Comparison of ENCODE assay signal across 16 cellular contexts in genomic region chr5:116502616-116503015, GRCh38.
DNase-seq lines count a peak whose midpoint lies in the region; ATAC-seq and TF ChIP-seq lines count a peak whose summit lies in the region.
"Had no signal": no experiment of that assay in that cellular context is flagged by ENCODE, and none has a peak within 500 bp of the region (broad histone marks: within the 10 kb centered on the region; RNA-seq: fewer than 3 reads in every experiment).

No MANE protein-coding gene starts in this region.

- no peak overlapping the region for H3K9ac ChIP-seq in muscle layer of colon (ENCODE audit: low read length)

- H3K9me3 ChIP-seq in muscle layer of colon (ENCODE audit: low read length), result no peaks in the 10 kb centered on the region
- H3K9me3 ChIP-seq: HAP-1, tibial artery had no signal

- peaks cover 51% of the 10 kb centered on the region for H3K4me1 ChIP-seq in muscle layer of colon (ENCODE audit: insufficient read depth, low read length)

- ATAC-seq in left ventricle myocardium superior (peak; percentile 27), Right ventricle myocardium inferior (no peak)
- no peak for ATAC-seq in activated T-cell treated with anti-CD3 and anti-CD28 coated beads, Interleukin-2, amount 50 U/mL, for 4 hours
- ATAC-seq: natural killer cell treated with Interleukin-12 subunit alpha and Interleukin-12 subunit beta and Interleukin-15 and Interleukin-18, amount 100 ng/mL, for 72 hours had no signal

- H3K27ac ChIP-seq in muscle layer of colon (ENCODE audit: low read depth, low read length), result peak overlapping the region; percentile 5
- H3K27ac ChIP-seq: tibial artery had no signal

- DNase-seq in left ventricle myocardium superior (no peak), Right ventricle myocardium inferior (ENCODE audit: missing footprints) (no peak), chondrocyte (ENCODE audit: low spot score) (no peak), epidermal melanocyte (ENCODE audit: insufficient read length, low spot score) (no peak), GM13977 (ENCODE audit: low spot score) (no peak), mucosa of gallbladder (ENCODE audit: low spot score) (no peak)
- DNase-seq in activated T-cell treated with anti-CD3 and anti-CD28 coated beads, Interleukin-2, amount 50 U/mL, for 4 hours, result no peak
- DNase-seq: activated CD4-positive, alpha-beta T cell treated with anti-CD3 and anti-CD28 coated beads, Interleukin-2, amount 10 ng/mL, durations not matched to agents 24 days and 14 days; COR-L47; glutamatergic neuron; kidney; T-helper 2 cell; tibial artery had no signal

- H3K27ac Mint-ChIP-seq in chondrocyte (ENCODE audit: unreplicated experiment), result peak overlapping the region; percentile 22
- H3K27ac Mint-ChIP-seq: activated CD4-positive, alpha-beta T cell treated with anti-CD3 and anti-CD28 coated beads, Interleukin-2, amount 10 ng/mL, durations not matched to agents 24 days and 14 days; natural killer cell treated with Interleukin-12 subunit alpha and Interleukin-12 subunit beta and Interleukin-15 and Interleukin-18, amount 100 ng/mL, for 72 hours had no signal

- H3K9me3 Mint-ChIP-seq in chondrocyte (ENCODE audit: low read depth), result no peaks in the 10 kb centered on the region
- H3K9me3 Mint-ChIP-seq in activated T-cell treated with anti-CD3 and anti-CD28 coated beads, Interleukin-2, amount 50 U/mL, for 4 hours, result no peaks in the 10 kb centered on the region
- H3K9me3 Mint-ChIP-seq: activated CD4-positive, alpha-beta T cell treated with anti-CD3 and anti-CD28 coated beads, Interleukin-2, amount 10 ng/mL, durations not matched to agents 24 days and 14 days; natural killer cell treated with Interleukin-12 subunit alpha and Interleukin-12 subunit beta and Interleukin-15 and Interleukin-18, amount 100 ng/mL, for 72 hours had no signal

- no peaks in the 10 kb centered on the region for H3K36me3 ChIP-seq in muscle layer of colon (ENCODE audit: insufficient read depth, low read length)

- H3K27me3 ChIP-seq in muscle layer of colon (ENCODE audit: control insufficient read depth in 1 of 2, insufficient read depth in 2 of 2, low read length in 2 of 2), result no peaks in the 10 kb centered on the region
- H3K27me3 ChIP-seq: tibial artery had no signal

- H3K4me3 Mint-ChIP-seq in chondrocyte (ENCODE audit: unreplicated experiment), result no peak overlapping the region
- no peak overlapping the region for H3K4me3 Mint-ChIP-seq in activated T-cell treated with anti-CD3 and anti-CD28 coated beads, Interleukin-2, amount 50 U/mL, for 4 hours
- H3K4me3 Mint-ChIP-seq: activated CD4-positive, alpha-beta T cell treated with anti-CD3 and anti-CD28 coated beads, Interleukin-2, amount 10 ng/mL, durations not matched to agents 24 days and 14 days; natural killer cell treated with Interleukin-12 subunit alpha and Interleukin-12 subunit beta and Interleukin-15 and Interleukin-18, amount 100 ng/mL, for 72 hours had no signal

- H3K27me3 Mint-ChIP-seq in chondrocyte (ENCODE audit: low read depth), result no peaks in the 10 kb centered on the region
- H3K27me3 Mint-ChIP-seq in activated T-cell treated with anti-CD3 and anti-CD28 coated beads, Interleukin-2, amount 50 U/mL, for 4 hours (ENCODE audit: low read depth), result no peaks in the 10 kb centered on the region
- H3K27me3 Mint-ChIP-seq: activated CD4-positive, alpha-beta T cell treated with anti-CD3 and anti-CD28 coated beads, Interleukin-2, amount 10 ng/mL, durations not matched to agents 24 days and 14 days; natural killer cell treated with Interleukin-12 subunit alpha and Interleukin-12 subunit beta and Interleukin-15 and Interleukin-18, amount 100 ng/mL, for 72 hours had no signal

- no peaks in the 10 kb centered on the region for H3K36me3 Mint-ChIP-seq in chondrocyte (ENCODE audit: low read depth)
- no peaks in the 10 kb centered on the region for H3K36me3 Mint-ChIP-seq in activated T-cell treated with anti-CD3 and anti-CD28 coated beads, Interleukin-2, amount 50 U/mL, for 4 hours (ENCODE audit: insufficient read depth)
- H3K36me3 Mint-ChIP-seq: natural killer cell treated with Interleukin-12 subunit alpha and Interleukin-12 subunit beta and Interleukin-15 and Interleukin-18, amount 100 ng/mL, for 72 hours had no signal

- intact Hi-C loops in left ventricle myocardium superior (cut with micrococcal nuclease), result no loop called here
- intact Hi-C loops in Right ventricle myocardium inferior (cut with DNase I), result no loop called here

- in situ Hi-C loops in GM13977 (cut with MboI; ENCODE audit: low pct_unique_long_range_greater_than_20kb, low sequenced_read_pairs, unreplicated experiment), result no loop called here

- no peak for TF ChIP-seq CTCF in chondrocyte (IDR thresholded peaks at IDR 0.05)
- no peak for TF ChIP-seq CTCF in GM13977 (IDR thresholded peaks at IDR 0.05; ENCODE audit: extremely low read depth, insufficient read depth, missing control alignments)

- no peak overlapping the region for H3K4me3 ChIP-seq in muscle layer of colon (ENCODE audit: low read depth in 1 of 2, low read length in 2 of 2)
- H3K4me3 ChIP-seq: HAP-1, tibial artery had no signal

- H3K4me1 Mint-ChIP-seq in chondrocyte (ENCODE audit: low read depth), result peaks cover 37% of the 10 kb centered on the region
- no peaks in the 10 kb centered on the region for H3K4me1 Mint-ChIP-seq in activated T-cell treated with anti-CD3 and anti-CD28 coated beads, Interleukin-2, amount 50 U/mL, for 4 hours (ENCODE audit: low read depth)
- H3K4me1 Mint-ChIP-seq: activated CD4-positive, alpha-beta T cell treated with anti-CD3 and anti-CD28 coated beads, Interleukin-2, amount 10 ng/mL, durations not matched to agents 24 days and 14 days had no signal
